Comparison of ENCODE assay signal across 19 cellular contexts in genomic region chr3:57826952-57827723, GRCh38.
DNase-seq lines count a peak whose midpoint lies in the region; ATAC-seq, FAIRE-seq and TF ChIP-seq lines count a peak whose summit lies in the region.
"Had no signal": no experiment of that assay in that cellular context is flagged by ENCODE, and none has a peak within 500 bp of the region (broad histone marks: within the 10 kb centered on the region; RNA-seq: fewer than 3 reads in every experiment).

No MANE protein-coding gene starts in this region.

- peaks cover 20% of the 10 kb centered on the region; the same call in 1 of the 2 replicates for H3F3A ChIP-seq in PC-9 (ENCODE audit: insufficient read depth, low read depth)

- H3K27me3 ChIP-seq in Caco-2 (replicated peaks; ENCODE audit: control insufficient read depth, insufficient read depth, low read length) (no peaks in the 10 kb centered on the region), PC-9 (ENCODE audit: insufficient read depth, low read depth) (no peaks in the 10 kb centered on the region), pancreas (no peaks in the 10 kb centered on the region)

- DNase-seq in Caco-2 (peak; percentile 65 to 77), PC-9 (peak in 1 of 2 experiments; percentile 70), kidney tubule cell (ENCODE audit: low spot score) (peak; percentile 53), pancreas (no peak), NK-92 (lab: John Stamatoyannopoulos, UW; ENCODE audit: unreplicated experiment) (no peak), GM19240 (ENCODE audit: insufficient read length, low spot score) (no peak)
- DNase-seq in activated CD4-positive, alpha-beta memory T cell treated with anti-CD3 and anti-CD28 coated beads, Interleukin-2, amount 10 ng/mL, durations not matched to agents 7 days and 5 days, result no peak
- DNase-seq: activated CD4-positive, alpha-beta T cell treated with anti-CD3 and anti-CD28 coated beads, Interleukin-2, amount 50 U/mL, for 1 hour; activated naive CD4-positive, alpha-beta T cell treated with Interleukin-2 at 50 U/mL for 16 hours; anterior cingulate cortex; DMS53; effector memory CD4-positive, alpha-beta T cell; left ventricle myocardium superior; NCI-H526; SHP77 treated with DMSO at 0.1 percent for 48 hours; stimulated activated CD4-positive, alpha-beta T cell treated with anti-CD3 and anti-CD28 coated beads, Interleukin-1b, Interleukin-23, amount 100 ng/mL, for 48 hours; T-helper 1 cell had no signal

- H3K36me3 ChIP-seq in Caco-2 (ENCODE audit: control insufficient read depth, insufficient read depth, low read length) (no peaks in the 10 kb centered on the region), PC-9 (ENCODE audit: low read depth) (peaks cover 14% of the 10 kb centered on the region), pancreas (no peaks in the 10 kb centered on the region)

- ATAC-seq in pancreas (peak in 3 of 4 donors; percentile 39 to 51 (median 48)), GM21515 (IDR thresholded peaks at IDR 0.05; ENCODE audit: unreplicated experiment) (no peak)
- ATAC-seq: left ventricle myocardium superior had no signal

- WGBS in pancreas, 2 donors, result 41 to 48% methylated on average over 1 of the region's 1 CpG

- POLR2A ChIA-PET in Caco-2 (lab: Charles Lee), result interaction anchor here (0.6 to 1.5 kb wide), 3 partner anchors 14 to 135 kb away, joined by 3 to 4 read pairs (median 4); partner anchors contain the start of gene SLMAP
- POLR2A ChIA-PET in PC-9 (lab: Charles Lee; ENCODE audit: unreplicated experiment), result interaction anchor here (0.6 kb wide), 2 partner anchors 65 to 220 kb away, joined by 4 read pairs; no protein-coding TSS in a partner anchor
- POLR2A ChIA-PET in activated CD4-positive, alpha-beta memory T cell treated with anti-CD3 and anti-CD28 coated beads, Interleukin-2, amount 10 ng/mL, durations not matched to agents 7 days and 5 days (lab: Charles Lee), result interaction anchor here (1.1 kb wide), 1 partner anchor 134 kb away, joined by 3 read pairs; the partner anchor contains the start of gene DENND6A

- H3K79me2 ChIP-seq in PC-9 (ENCODE audit: low read depth), result peaks cover 91% of the 10 kb centered on the region

- H3K36me3 Mint-ChIP-seq in Caco-2 (ENCODE audit: insufficient read depth, unreplicated experiment), result peaks cover 33% of the 10 kb centered on the region
- H3K36me3 Mint-ChIP-seq in activated CD4-positive, alpha-beta memory T cell treated with anti-CD3 and anti-CD28 coated beads, Interleukin-2, amount 10 ng/mL, durations not matched to agents 7 days and 5 days (ENCODE audit: low read depth), result peaks cover 9% of the 10 kb centered on the region

- H3K4me2 ChIP-seq in PC-9, result peak overlapping the region; percentile 53

- peaks cover 18% of the 10 kb centered on the region for H4K20me1 ChIP-seq in PC-9 (ENCODE audit: insufficient read depth)

- H3K27ac Mint-ChIP-seq in Caco-2 (ENCODE audit: unreplicated experiment), result peak overlapping the region; percentile 93
- H3K27ac Mint-ChIP-seq in activated CD4-positive, alpha-beta memory T cell treated with anti-CD3 and anti-CD28 coated beads, Interleukin-2, amount 10 ng/mL, durations not matched to agents 7 days and 5 days, result no peak overlapping the region
- H3K27ac Mint-ChIP-seq: stimulated activated naive CD8-positive, alpha-beta T cell treated with anti-CD3 and anti-CD28 coated beads, Interleukin-15, Interleukin-2, amounts not matched to agents 100 ng/mL and 50 ng/mL, for 24 hours had no signal

- no peak overlapping the region for H2AFZ ChIP-seq in PC-9

- H3K9me3 Mint-ChIP-seq in Caco-2 (ENCODE audit: unreplicated experiment), result no peaks in the 10 kb centered on the region
- no peaks in the 10 kb centered on the region for H3K9me3 Mint-ChIP-seq in activated CD4-positive, alpha-beta memory T cell treated with anti-CD3 and anti-CD28 coated beads, Interleukin-2, amount 10 ng/mL, durations not matched to agents 7 days and 5 days
- H3K9me3 Mint-ChIP-seq: stimulated activated naive CD8-positive, alpha-beta T cell treated with anti-CD3 and anti-CD28 coated beads, Interleukin-15, Interleukin-2, amounts not matched to agents 100 ng/mL and 50 ng/mL, for 24 hours had no signal

- FAIRE-seq in pancreas (lab: Jason Lieb, UNC), result no peak

- intact Hi-C loops in Caco-2 (cut with micrococcal nuclease; ENCODE audit: unreplicated experiment) (loop anchor here (1.0 kb wide), 2 partner anchors 69 to 230 kb away; partner anchors contain the start of gene ARF4), PC-9 (cut with micrococcal nuclease; ENCODE audit: unreplicated experiment) (loop anchor here (2.0 to 5.0 kb wide), 3 partner anchors 55 to 134 kb away; partner anchors contain the start of genes DENND6A and SLMAP), pancreas (cut with DNase I) (no loop called here)

- no peaks in the 10 kb centered on the region for H3K9me2 ChIP-seq in PC-9 (ENCODE audit: insufficient read depth)

- BruUV-seq in Caco-2 (replicated peaks; lab: Mats Ljungman, UMichigan) (no TSS peak), PC-9 (replicated peaks; lab: Mats Ljungman, UMichigan) (no TSS peak)

- H3K4me3 ChIP-seq in Caco-2 (ENCODE audit: low read depth, low read length) (no peak overlapping the region), PC-9 (no peak overlapping the region), pancreas (no peak overlapping the region)

- H3K4me1 ChIP-seq in Caco-2 (peaks cover 63% of the 10 kb centered on the region), PC-9 (replicated peaks; ENCODE audit: insufficient read depth) (peaks cover 29% of the 10 kb centered on the region), pancreas (peaks cover 0 to 6% (median 5%) of the 10 kb centered on the region in 3 donors)

- peaks cover 48% of the 10 kb centered on the region for H3K4me1 Mint-ChIP-seq in Caco-2 (ENCODE audit: low read depth, unreplicated experiment)
- no peaks in the 10 kb centered on the region for H3K4me1 Mint-ChIP-seq in activated CD4-positive, alpha-beta memory T cell treated with anti-CD3 and anti-CD28 coated beads, Interleukin-2, amount 10 ng/mL, durations not matched to agents 7 days and 5 days

- H3K27me3 Mint-ChIP-seq in Caco-2 (ENCODE audit: insufficient read depth, unreplicated experiment), result no peaks in the 10 kb centered on the region
- H3K27me3 Mint-ChIP-seq in activated CD4-positive, alpha-beta memory T cell treated with anti-CD3 and anti-CD28 coated beads, Interleukin-2, amount 10 ng/mL, durations not matched to agents 7 days and 5 days, result no peaks in the 10 kb centered on the region
- H3K27me3 Mint-ChIP-seq: stimulated activated naive CD8-positive, alpha-beta T cell treated with anti-CD3 and anti-CD28 coated beads, Interleukin-15, Interleukin-2, amounts not matched to agents 100 ng/mL and 50 ng/mL, for 24 hours had no signal

- H3K9me3 ChIP-seq in Caco-2 (no peaks in the 10 kb centered on the region), PC-9 (ENCODE audit: insufficient read depth, low read depth) (no peaks in the 10 kb centered on the region), pancreas (no peaks in the 10 kb centered on the region)

- peak overlapping the region; percentile 7 for H3K4me3 Mint-ChIP-seq in Caco-2 (ENCODE audit: unreplicated experiment)
- H3K4me3 Mint-ChIP-seq in activated CD4-positive, alpha-beta memory T cell treated with anti-CD3 and anti-CD28 coated beads, Interleukin-2, amount 10 ng/mL, durations not matched to agents 7 days and 5 days, result no peak overlapping the region
- H3K4me3 Mint-ChIP-seq: stimulated activated naive CD8-positive, alpha-beta T cell treated with anti-CD3 and anti-CD28 coated beads, Interleukin-15, Interleukin-2, amounts not matched to agents 100 ng/mL and 50 ng/mL, for 24 hours had no signal

- CTCF ChIA-PET in Caco-2 (lab: Charles Lee), result interaction anchor here (0.6 to 1.0 kb wide), 3 partner anchors 10 to 262 kb away, joined by 3 read pairs; no protein-coding TSS in a partner anchor
- CTCF ChIA-PET in PC-9 (lab: Charles Lee), result interaction anchor here (0.6 kb wide), 1 partner anchor 181 kb away, joined by 3 read pairs; no protein-coding TSS in a partner anchor
- CTCF ChIA-PET in activated CD4-positive, alpha-beta memory T cell treated with anti-CD3 and anti-CD28 coated beads, Interleukin-2, amount 10 ng/mL, durations not matched to agents 7 days and 5 days (lab: Charles Lee), result interaction anchor here (0.6 to 1.4 kb wide), 2 partner anchors 29 to 430 kb away, joined by 3 to 9 read pairs; no protein-coding TSS in a partner anchor

- TF ChIP-seq CTCF in Caco-2 (IDR thresholded peaks at IDR 0.05; ENCODE audit: insufficient read depth in 1 of 2, low read depth in 1 of 2, low read length in 1 of 2, severe bottlenecking in 1 of 2, unreplicated experiment in 1 of 2) (no peak), PC-9 (conservative IDR thresholded peaks at IDR 0.05) (no peak), pancreas (IDR thresholded peaks at IDR 0.05) (no peak)

- peak overlapping the region; percentile 47 for H3K27ac ChIP-seq in PC-9
- H3K27ac ChIP-seq in pancreas, result no peak overlapping the region

Comparison
In these comparisons a context has a peak if more than half of its experiments do, and no peak if none do; other contexts are left out.
1. DNase-seq: peak in Caco-2 (2 of 2) and kidney tubule cell (single experiment); none in pancreas (0 of 6), NK-92 (single experiment), activated CD4-positive, alpha-beta memory T cell treated with anti-CD3 and anti-CD28 coated beads, Interleukin-2, amount 10 ng/mL, durations not matched to agents 7 days and 5 days (single experiment) and GM19240 (single experiment).
2. intact Hi-C loops: an anchor here in Caco-2 (1.0 kb wide) and PC-9 (2.0 to 5.0 kb wide); none called in pancreas.